12 cellular contexts compared by ENCODE assay signal in genomic region chr5:106862450-106863193, GRCh38.
DNase-seq lines count a peak whose midpoint lies in the region; ATAC-seq and TF ChIP-seq lines count a peak whose summit lies in the region.
"Had no signal": no experiment of that assay in that cellular context is flagged by ENCODE, and none has a peak within 500 bp of the region (broad histone marks: within the 10 kb centered on the region; RNA-seq: fewer than 3 reads in every experiment).

No MANE protein-coding gene starts in this region.

- WGBS in IMR-90 (ENCODE audit: extremely low coverage in 2 of 2, insufficient read length in 1 of 2), 2 experiments = no CpG with 5 or more reads among the region's 3 CpGs

- H4K20me1 ChIP-seq in IMR-90 (ENCODE audit: insufficient read depth, low read length) = no peaks in the 10 kb centered on the region

- no peak overlapping the region for H2AFZ ChIP-seq in IMR-90 (replicated peaks; ENCODE audit: low read length, poor library complexity)

- H3K9ac ChIP-seq in IMR-90 (ENCODE audit: low read depth, low read length) = no peak overlapping the region

- no peaks in the 10 kb centered on the region for H3K27me3 Mint-ChIP-seq in WTC11 (ENCODE audit: low read depth)

- no peak overlapping the region for H4K5ac ChIP-seq in IMR-90 (ENCODE audit: low read depth, low read length)

- no peak overlapping the region for H3K4me3 Mint-ChIP-seq in WTC11

- H3K9me1 ChIP-seq in IMR-90 (ENCODE audit: insufficient read depth, low read length) = no peaks in the 10 kb centered on the region; the same call in 1 of the 2 replicates

- H3K18ac ChIP-seq in IMR-90 (ENCODE audit: low read depth, low read length) = no peak overlapping the region

- H3K4me1 Mint-ChIP-seq in WTC11 = peaks cover 16% of the 10 kb centered on the region

- no peak overlapping the region for H2AK9ac ChIP-seq in IMR-90 (replicated peaks; ENCODE audit: low read depth, low read length, poor library complexity)

- no peak overlapping the region for H2BK5ac ChIP-seq in IMR-90 (ENCODE audit: low read depth, low read length, poor library complexity, severe bottlenecking)

- no peaks in the 10 kb centered on the region for H3K27me3 ChIP-seq in IMR-90 (ENCODE audit: control insufficient read depth, insufficient read depth, low read length)
- H3K27me3 ChIP-seq in H7 (ENCODE audit: control insufficient read depth, insufficient read depth, low read length) = no peaks in the 10 kb centered on the region
- H3K27me3 ChIP-seq: ovary had no signal

- H3K9me3 ChIP-seq in IMR-90 (ENCODE audit: control insufficient read depth, insufficient read depth, low read length) = no peaks in the 10 kb centered on the region
- H3K9me3 ChIP-seq: Caco-2, ovary had no signal

- H4K91ac ChIP-seq in IMR-90 (ENCODE audit: insufficient read depth, low read depth, low read length) = no peak overlapping the region

- H2BK120ac ChIP-seq in IMR-90 (ENCODE audit: low read depth, low read length) = no peak overlapping the region

- H3K4me3 ChIP-seq in IMR-90 (ENCODE audit: insufficient read depth, low read depth, low read length) = no peak overlapping the region
- no peak overlapping the region for H3K4me3 ChIP-seq in H7 (ENCODE audit: insufficient read depth, low read depth, low read length)
- H3K4me3 ChIP-seq: ovary had no signal

- H3K27ac Mint-ChIP-seq in WTC11 = peak overlapping the region; percentile 12; the same call in 1 of the 2 replicates

- no peak overlapping the region for H3K4me2 ChIP-seq in IMR-90 (ENCODE audit: low read depth, low read length)

- no peak overlapping the region for H3K23ac ChIP-seq in IMR-90 (ENCODE audit: low read depth, low read length)

- H2BK15ac ChIP-seq in IMR-90 (ENCODE audit: low read depth, low read length) = no peak overlapping the region

- dilution Hi-C loops in IMR-90 (cut with HindIII; ENCODE audit: low sequenced_read_pairs, unreplicated experiment) = no loop called here

- no peaks in the 10 kb centered on the region for H3K4me1 ChIP-seq in IMR-90 (ENCODE audit: control insufficient read depth, insufficient read depth, low read length)

- no peak overlapping the region for H3K27ac ChIP-seq in IMR-90 (ENCODE audit: insufficient read depth, low read length)
- H3K27ac ChIP-seq: ovary had no signal

- no peaks in the 10 kb centered on the region for H3K79me1 ChIP-seq in IMR-90 (ENCODE audit: low read depth in 1 of 2, low read length in 2 of 2)

- no peak overlapping the region for H2AK5ac ChIP-seq in IMR-90 (ENCODE audit: low read depth, low read length)

- CTCF ChIA-PET in IMR-90 (lab: Yijun Ruan, JAX) (no interaction called here), WTC11 (lab: Charles Lee) (no interaction called here)

- no peaks in the 10 kb centered on the region for H3K36me3 ChIP-seq in IMR-90 (ENCODE audit: control insufficient read depth, insufficient read depth, low read length)
- no peaks in the 10 kb centered on the region for H3K36me3 ChIP-seq in H7 (replicated peaks; ENCODE audit: control insufficient read depth, insufficient read depth, low read length)
- H3K36me3 ChIP-seq: ovary had no signal

- ATAC-seq in IMR-90 (ENCODE audit: low read depth) (peak; percentile 76), WTC11 (peak; percentile 28; the same call in 1 of the 2 replicates), GM18498 (IDR thresholded peaks at IDR 0.05; ENCODE audit: unreplicated experiment) (no peak)

- H3K4ac ChIP-seq in IMR-90 (ENCODE audit: low read depth, low read length) = no peak overlapping the region

- in situ Hi-C loops in IMR-90 (cut with MboI; ENCODE audit: low sequenced_read_pairs) = no loop called here

- no peaks in the 10 kb centered on the region for H3K36me3 Mint-ChIP-seq in WTC11

- TF ChIP-seq RAD21 in IMR-90 (IDR thresholded peaks at IDR 0.05; ENCODE audit: low read length) = no peak

- intact Hi-C loops in IMR-90 (cut with micrococcal nuclease) = no loop called here

- TF ChIP-seq CTCF in IMR-90 (conservative IDR thresholded peaks at IDR 0.05; ENCODE audit: low read depth, low read length) (no peak), WTC11 (IDR thresholded peaks at IDR 0.05) (no peak)

- no peak overlapping the region for H3K56ac ChIP-seq in IMR-90 (ENCODE audit: extremely low read depth, insufficient read depth, low read length)

- DNase-seq in Daoy (ENCODE audit: low read depth) (peak; percentile 63), IMR-90 (peak; percentile 50), WTC11 (ENCODE audit: low spot score) (no peak), left kidney (ENCODE audit: low read depth, low spot score) (peak; percentile 10), HuH-7 (ENCODE audit: low spot score) (no peak), H7 (no peak)
- DNase-seq in activated naive CD4-positive, alpha-beta T cell treated with Interleukin-2 at 50 U/mL for 16 hours = no peak
- DNase-seq: amniotic stem cell, Caco-2, NCI-H446 treated with DMSO at 0.1 percent for 48 hours, ovary had no signal

- BruUV-seq in IMR-90 (replicated peaks; lab: Mats Ljungman, UMichigan) = no TSS peak

- POLR2A ChIA-PET in IMR-90 (lab: Charles Lee; ENCODE audit: unreplicated experiment) (no interaction called here), WTC11 (lab: Charles Lee) (no interaction called here)

- H3K9me3 Mint-ChIP-seq in WTC11 = no peaks in the 10 kb centered on the region

- no peak overlapping the region for H4K8ac ChIP-seq in IMR-90 (ENCODE audit: low read depth in 2 of 2, low read length in 2 of 2)

- TF ChIP-seq POLR2A in IMR-90 (IDR thresholded peaks at IDR 0.05; ENCODE audit: low read depth, low read length) = no peak

- H2BK20ac ChIP-seq in IMR-90 (ENCODE audit: low read depth, low read length) = no peak overlapping the region

- no peak overlapping the region for H3K14ac ChIP-seq in IMR-90 (replicated peaks; ENCODE audit: low read depth, low read length)

TF ChIP-seq in IMR-90, 13 proteins besides CTCF, POLR2A, EP300 and RAD21:
- TF ChIP-seq NFE2L2 (IDR thresholded peaks at IDR 0.05; ENCODE audit: low read depth, low read length) = no peak; the same call in 1 of the 2 replicates
- TF ChIP-seq, protein P1, sequence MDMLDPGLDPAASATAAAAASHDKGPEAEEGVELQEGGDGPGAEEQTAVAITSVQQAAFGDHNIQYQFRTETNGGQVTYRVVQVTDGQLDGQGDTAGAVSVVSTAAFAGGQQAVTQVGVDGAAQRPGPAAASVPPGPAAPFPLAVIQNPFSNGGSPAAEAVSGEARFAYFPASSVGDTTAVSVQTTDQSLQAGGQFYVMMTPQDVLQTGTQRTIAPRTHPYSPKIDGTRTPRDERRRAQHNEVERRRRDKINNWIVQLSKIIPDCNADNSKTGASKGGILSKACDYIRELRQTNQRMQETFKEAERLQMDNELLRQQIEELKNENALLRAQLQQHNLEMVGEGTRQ (IDR thresholded peaks at IDR 0.05; ENCODE audit: low read depth, low read length) = no peak
- no peak for TF ChIP-seq RFX5 (IDR thresholded peaks at IDR 0.05; ENCODE audit: low read depth, low read length)
- TF ChIP-seq MAZ (IDR thresholded peaks at IDR 0.05; ENCODE audit: borderline replicate concordance, low read depth, low read length) = no peak
- TF ChIP-seq FOS (IDR thresholded peaks at IDR 0.05; ENCODE audit: low read depth, low read length) = no peak
- no peak for TF ChIP-seq CEBPB (IDR thresholded peaks at IDR 0.05; ENCODE audit: low read depth, low read length)
- no peak for TF ChIP-seq SMC3 (IDR thresholded peaks at IDR 0.05; ENCODE audit: low read depth, low read length)
- TF ChIP-seq BHLHE40 (IDR thresholded peaks at IDR 0.05; ENCODE audit: low read depth, low read length) = no peak
- TF ChIP-seq CHD1 (IDR thresholded peaks at IDR 0.05; ENCODE audit: low read depth, low read length) = no peak
- no peak for TF ChIP-seq RCOR1 (IDR thresholded peaks at IDR 0.05; ENCODE audit: insufficient replicate concordance, low read length)

TF ChIP-seq in WTC11, 78 proteins besides CTCF, POLR2A, EP300 and RAD21 (continues in another document):
- TF ChIP-seq GABPB1 (CRISPR knock-in tag; IDR thresholded peaks at IDR 0.05) (no peak), E2F5 (CRISPR knock-in tag; IDR thresholded peaks at IDR 0.05) (no peak), ATF6 (CRISPR knock-in tag; IDR thresholded peaks at IDR 0.05) (no peak), ZNF423 (CRISPR knock-in tag; IDR thresholded peaks at IDR 0.05) (no peak)
- TF ChIP-seq, protein P2, sequence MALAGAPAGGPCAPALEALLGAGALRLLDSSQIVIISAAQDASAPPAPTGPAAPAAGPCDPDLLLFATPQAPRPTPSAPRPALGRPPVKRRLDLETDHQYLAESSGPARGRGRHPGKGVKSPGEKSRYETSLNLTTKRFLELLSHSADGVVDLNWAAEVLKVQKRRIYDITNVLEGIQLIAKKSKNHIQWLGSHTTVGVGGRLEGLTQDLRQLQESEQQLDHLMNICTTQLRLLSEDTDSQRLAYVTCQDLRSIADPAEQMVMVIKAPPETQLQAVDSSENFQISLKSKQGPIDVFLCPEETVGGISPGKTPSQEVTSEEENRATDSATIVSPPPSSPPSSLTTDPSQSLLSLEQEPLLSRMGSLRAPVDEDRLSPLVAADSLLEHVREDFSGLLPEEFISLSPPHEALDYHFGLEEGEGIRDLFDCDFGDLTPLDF (CRISPR knock-in tag; IDR thresholded peaks at IDR 0.05) = no peak

Comparison
In these comparisons a context has a peak if more than half of its experiments do, and no peak if none do; other contexts are left out.
1. DNase-seq: peak in Daoy (single experiment), IMR-90 (single experiment) and left kidney (single experiment); none in WTC11 (single experiment), activated naive CD4-positive, alpha-beta T cell treated with Interleukin-2 at 50 U/mL for 16 hours (single experiment), HuH-7 (single experiment) and H7 (single experiment).